In genomic region chr7:100469227-100470044, GRCh38 we compare ENCODE assay signal across 8 cellular contexts. TPM values are rescaled to one million over a fixed set of nuclear protein-coding genes. Genes with fewer than 3 reads are reported as not detected.
DNase-seq lines count a peak whose midpoint lies in the region; ATAC-seq, FAIRE-seq and TF ChIP-seq lines count a peak whose summit lies in the region.

No MANE protein-coding gene starts in this region.

- no peak overlapping the region for H3K4me3 Mint-ChIP-seq in activated naive CD4-positive, alpha-beta T cell treated with anti-CD3 and anti-CD28 coated beads for 36 hours

- TF ChIP-seq CTCF in 22Rv1 (IDR thresholded peaks at IDR 0.05) (peak; percentile 99), GM13976 (IDR thresholded peaks at IDR 0.05; ENCODE audit: borderline replicate concordance, control extremely low read depth, extremely low read depth, insufficient read depth, missing control alignments) (peak; percentile 91), MM.1S (IDR thresholded peaks at IDR 0.05; ENCODE audit: low read length) (peak; percentile 75), pancreas (IDR thresholded peaks at IDR 0.05) (peak; percentile 86 to 94 (median 88)), transverse colon (IDR thresholded peaks at IDR 0.05) (peak; percentile 94 to 98 (median 95))

- no peaks in the 10 kb centered on the region for H3K9me3 ChIP-seq in MM.1S (replicated peaks; ENCODE audit: insufficient read depth, low read length)
- no peaks in the 10 kb centered on the region for H3K9me3 ChIP-seq in pancreas
- no peaks in the 10 kb centered on the region for H3K9me3 ChIP-seq in transverse colon

- TF ChIP-seq POLR2A in transverse colon (IDR thresholded peaks at IDR 0.05) = no peak

- no peaks in the 10 kb centered on the region; the same call in 1 of the 2 replicates for H3F3A ChIP-seq in MM.1S (ENCODE audit: insufficient read depth, low read length)

- no peak overlapping the region for H3K4me3 ChIP-seq in MM.1S (ENCODE audit: low read length)
- no peak overlapping the region for H3K4me3 ChIP-seq in pancreas
- no peak overlapping the region for H3K4me3 ChIP-seq in transverse colon

- DNase-seq in GM13976 (ENCODE audit: low spot score) (peak; percentile 92), MM.1S (peak; percentile 69), SK-N-DZ (ENCODE audit: low spot score) (peak; percentile 76), germinal center (ENCODE audit: low spot score) (peak; percentile 87), pancreas (peak; percentile 80 to 99 (median 92)), transverse colon (peak; percentile 91)
- DNase-seq in activated naive CD4-positive, alpha-beta T cell treated with anti-CD3 and anti-CD28 coated beads for 36 hours = peak; percentile 88

- intact Hi-C loops in activated naive CD4-positive, alpha-beta T cell treated with anti-CD3 and anti-CD28 coated beads for 36 hours (cut with micrococcal nuclease) = loop anchor here (1.0 kb wide), 4 partner anchors 10 to 119 kb away; partner anchors contain the start of genes NYAP1 and TSC22D4
- intact Hi-C loops in pancreas (cut with DNase I) = loop anchor here in 2 of 3 donors (5.0 to 10.0 kb wide), 3 partner anchors 93 to 215 kb away; no protein-coding TSS in a partner anchor
- intact Hi-C loops in transverse colon (cut with DNase I; ENCODE audit: low total_unique reads) = loop anchor here (5.0 to 10.0 kb wide), 2 partner anchors 93 to 235 kb away; partner anchors contain the start of gene POP7

- H3K36me3 ChIP-seq in MM.1S (replicated peaks; ENCODE audit: insufficient read depth, low read length) (no peaks in the 10 kb centered on the region), pancreas (peaks cover 0 to 11% (median 0%) of the 10 kb centered on the region in 3 donors), transverse colon (peaks cover 0 to 12% (median 0%) of the 10 kb centered on the region in 4 donors)

- H3K27ac Mint-ChIP-seq in activated naive CD4-positive, alpha-beta T cell treated with anti-CD3 and anti-CD28 coated beads for 36 hours = peak overlapping the region; percentile 13

- no peak for TF ChIP-seq EP300 in transverse colon (IDR thresholded peaks at IDR 0.05; ENCODE audit: low read depth)

- H4K20me1 ChIP-seq in MM.1S (ENCODE audit: insufficient read depth, low read length) = no peaks in the 10 kb centered on the region

- no peak for FAIRE-seq in pancreas (lab: Jason Lieb, UNC)

- in situ Hi-C loops in GM13976 (cut with MboI; ENCODE audit: low sequenced_read_pairs, unreplicated experiment) = loop anchor here (25.0 kb wide), 2 partner anchors 93 to 393 kb away; partner anchors contain the start of genes SAP25, SLC12A9 and TRIP6
- in situ Hi-C loops in transverse colon (cut with MboI; ENCODE audit: low pct_ligation_motif_present in 1 of 4, low pct_unique_long_range_greater_than_20kb in 1 of 4, low sequenced_read_pairs in 3 of 4) = loop anchor here (5.0 to 25.0 kb wide), 5 partner anchors 83 to 243 kb away; partner anchors contain the start of genes GIGYF1 (in 3 of the 4), EPO (in 1 of the 4) and POP7 (in 1 of the 4)

- H3K9me2 ChIP-seq in MM.1S (replicated peaks; ENCODE audit: insufficient read depth, low read length) = no peaks in the 10 kb centered on the region

- 24 to 29% methylated on average over 11 to 13 of the region's 13 CpGs for WGBS in pancreas, 2 donors
- 15 to 23% methylated on average over 4 to 12 of the region's 13 CpGs for WGBS in transverse colon (ENCODE audit: low coverage in 1 of 2), 2 donors

- H3K27me3 ChIP-seq in MM.1S (replicated peaks; ENCODE audit: insufficient read depth, low read length) (no peaks in the 10 kb centered on the region), pancreas (no peaks in the 10 kb centered on the region), transverse colon (no peaks in the 10 kb centered on the region)

- CTCF ChIA-PET in activated naive CD4-positive, alpha-beta T cell treated with anti-CD3 and anti-CD28 coated beads for 36 hours (lab: Charles Lee) = interaction anchor here (0.5 to 3.7 kb wide), 35 partner anchors 9 to 667 kb away, joined by 3 to 45 read pairs (median 3); partner anchors contain the start of genes AGFG2, FBXO24, POP7 and PPP1R35

- peak; percentile 64 to 90 (median 82) for ATAC-seq in pancreas

- no peaks in the 10 kb centered on the region for H3K27me3 Mint-ChIP-seq in activated naive CD4-positive, alpha-beta T cell treated with anti-CD3 and anti-CD28 coated beads for 36 hours (ENCODE audit: low read depth)

- H3K9me3 Mint-ChIP-seq in activated naive CD4-positive, alpha-beta T cell treated with anti-CD3 and anti-CD28 coated beads for 36 hours = no peaks in the 10 kb centered on the region

- peak overlapping the region; percentile 31; the same call in 1 of the 2 replicates for H3K27ac ChIP-seq in 22Rv1
- no peak overlapping the region for H3K27ac ChIP-seq in MM.1S (ENCODE audit: low read length)
- H3K27ac ChIP-seq in pancreas = no peak overlapping the region
- peak overlapping the region in 3 of 4 donors; percentile 34 to 62 (median 49) for H3K27ac ChIP-seq in transverse colon

- no peak overlapping the region for H2AFZ ChIP-seq in MM.1S (ENCODE audit: low read length)

- H3K9ac ChIP-seq in MM.1S (ENCODE audit: low read length) = no peak overlapping the region

- peaks cover 29% of the 10 kb centered on the region for H3K4me1 Mint-ChIP-seq in activated naive CD4-positive, alpha-beta T cell treated with anti-CD3 and anti-CD28 coated beads for 36 hours (ENCODE audit: low read depth)

- H3K4me1 ChIP-seq in MM.1S (ENCODE audit: low read length) = no peaks in the 10 kb centered on the region
- H3K4me1 ChIP-seq in pancreas = peaks cover 0 to 5% (median 0%) of the 10 kb centered on the region in 3 donors
- H3K4me1 ChIP-seq in transverse colon = peaks cover 19 to 49% (median 28%) of the 10 kb centered on the region in 4 donors

- no peak overlapping the region for H3K4me2 ChIP-seq in MM.1S (ENCODE audit: low read depth, low read length)

- no peaks in the 10 kb centered on the region; the same call in 1 of the 2 replicates for H3K79me2 ChIP-seq in MM.1S (ENCODE audit: low read length)

- peaks cover 6% of the 10 kb centered on the region for H3K36me3 Mint-ChIP-seq in activated naive CD4-positive, alpha-beta T cell treated with anti-CD3 and anti-CD28 coated beads for 36 hours (ENCODE audit: low read depth)

RNA-seq across cellular contexts. Expression of gene SPACDR, which starts 5.4 kb away (rescaled TPM):
- polyA plus RNA-seq in SK-N-DZ (2014; cell fraction: cytosol; rRNA removed) = not detected in 2 replicates
- 1.8 TPM in 1 of 2 replicates, not detected in the other for polyA plus RNA-seq in SK-N-DZ (2014; cell fraction: nucleus; rRNA removed)
- 1 to 10 TPM; 2.3 to 2.6 TPM for total RNA-seq in activated naive CD4-positive, alpha-beta T cell treated with anti-CD3 and anti-CD28 coated beads for 36 hours
- total RNA-seq in pancreas (under 1 TPM in 2 of 6 donors, not detected in 4; 0.24 to 0.28 TPM), transverse colon (not detected)
- under 1 TPM; 0.34 to 0.68 TPM for polyA plus RNA-seq in pancreas

RNA-seq across cellular contexts. Expression of gene TSC22D4, which starts 9.6 kb away (rescaled TPM):
- polyA plus RNA-seq in SK-N-DZ (2014; cell fraction: cytosol; rRNA removed) = 21.1 and 24.7 TPM in 2 replicates
- 16.0 and 23.2 TPM in 2 replicates for polyA plus RNA-seq in SK-N-DZ (2014; cell fraction: nucleus; rRNA removed)
- total RNA-seq in activated naive CD4-positive, alpha-beta T cell treated with anti-CD3 and anti-CD28 coated beads for 36 hours = 10 to 100 TPM; 46.0 to 48.7 TPM
- total RNA-seq in pancreas (10 to 100 TPM; 17.4 to 36.8 (median 19.8) TPM), transverse colon (100 to 1,000 TPM in 1 of 4 donors, 10 to 100 TPM in 3; 41.6 to 101 (median 67.6) TPM)
- polyA plus RNA-seq in pancreas = 10 to 100 TPM; 37.1 to 44.6 TPM

RNA-seq across cellular contexts. Expression of gene NYAP1, which starts 14.3 kb away (rescaled TPM):
- 3.8 and 8.3 TPM in 2 replicates for polyA plus RNA-seq in SK-N-DZ (2014; cell fraction: cytosol; rRNA removed)
- polyA plus RNA-seq in SK-N-DZ (2014; cell fraction: nucleus; rRNA removed) = 4.8 and 8.2 TPM in 2 replicates
- under 1 TPM; 0.17 to 0.30 TPM for total RNA-seq in activated naive CD4-positive, alpha-beta T cell treated with anti-CD3 and anti-CD28 coated beads for 36 hours
- total RNA-seq in pancreas (1 to 10 TPM in 1 of 6 donors, under 1 TPM in 5; 0.25 to 1.1 (median 0.81) TPM), transverse colon (1 to 10 TPM in 1 of 4 donors, under 1 TPM in 1, not detected in 2; 0.41 to 1.4 TPM)
- 1 to 10 TPM; 3.7 to 4.8 TPM for polyA plus RNA-seq in pancreas

RNA-seq across cellular contexts. Expression of gene PPP1R35, which starts 33.1 kb away (rescaled TPM):
- 30.0 and 50.0 TPM in 2 replicates for polyA plus RNA-seq in SK-N-DZ (2014; cell fraction: cytosol; rRNA removed)
- 114 and 118 TPM in 2 replicates for polyA plus RNA-seq in SK-N-DZ (2014; cell fraction: nucleus; rRNA removed)
- 10 to 100 TPM; 45.3 to 53.6 TPM for total RNA-seq in activated naive CD4-positive, alpha-beta T cell treated with anti-CD3 and anti-CD28 coated beads for 36 hours
- total RNA-seq in pancreas (10 to 100 TPM; 10.8 to 18.9 (median 14.5) TPM), transverse colon (10 to 100 TPM; 17.1 to 98.4 (median 37.2) TPM)
- 10 to 100 TPM; 60.4 to 65.8 TPM for polyA plus RNA-seq in pancreas

RNA-seq across cellular contexts. Expression of gene MEPCE, which starts 39.8 kb away (rescaled TPM):
- polyA plus RNA-seq in SK-N-DZ (2014; cell fraction: cytosol; rRNA removed) = 21.8 and 28.3 TPM in 2 replicates
- 20.0 and 21.4 TPM in 2 replicates for polyA plus RNA-seq in SK-N-DZ (2014; cell fraction: nucleus; rRNA removed)
- total RNA-seq in activated naive CD4-positive, alpha-beta T cell treated with anti-CD3 and anti-CD28 coated beads for 36 hours = 10 to 100 TPM; 39.3 to 39.7 TPM
- total RNA-seq in pancreas = 10 to 100 TPM; 11.1 to 17.5 (median 15.2) TPM
- polyA plus RNA-seq in pancreas = 10 to 100 TPM; 18.0 to 20.7 TPM
- 10 to 100 TPM; 25.9 to 41.9 (median 30.5) TPM for total RNA-seq in transverse colon

Comparison
In these comparisons a context has a peak if more than half of its experiments do, and no peak if none do; other contexts are left out.
1. H3K27ac ChIP-seq: peak in 22Rv1 (single experiment) and transverse colon (3 of 4); none in MM.1S (single experiment) and pancreas (0 of 4).
2. Peak in every context shown above with its lines, with median percentiles within 50 percentile points of each other: CTCF ChIP-seq and DNase-seq.